In the genomic region with DNA sequence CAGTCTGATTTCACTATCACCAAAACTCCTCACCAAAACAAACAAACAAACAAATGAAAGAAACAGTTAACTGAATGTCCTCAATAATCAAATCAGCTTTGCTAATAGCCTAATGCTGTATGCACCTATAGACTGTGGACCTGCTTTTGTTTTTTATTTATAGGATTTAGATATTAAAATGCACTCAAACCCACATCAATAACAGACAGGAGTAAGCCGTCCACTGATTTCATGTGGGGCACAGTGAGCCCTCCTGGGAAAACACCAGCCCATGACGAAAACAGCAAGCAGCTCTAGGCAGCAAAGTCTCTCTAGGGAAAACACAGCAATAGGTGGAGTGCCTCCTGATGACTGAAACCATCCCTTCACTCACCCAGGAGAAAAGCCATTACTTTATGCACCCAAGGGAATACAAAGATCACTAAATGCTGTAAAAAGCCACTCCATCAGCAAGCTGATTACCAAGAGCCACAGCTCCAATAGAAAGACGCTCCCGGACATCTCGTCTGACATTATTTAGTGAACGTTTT, we compare ENCODE assay signal across 10 cellular contexts. TPM values are rescaled to one million over a fixed set of nuclear protein-coding genes. Genes with fewer than 3 reads are reported as not detected.
DNase-seq lines count a peak whose midpoint lies in the region; ATAC-seq and TF ChIP-seq lines count a peak whose summit lies in the region.
"Had no signal": no experiment of that assay in that cellular context is flagged by ENCODE, and none has a peak within 500 bp of the region (broad histone marks: within the 10 kb centered on the region; RNA-seq: fewer than 3 reads in every experiment).

No MANE protein-coding gene starts in this region.

- H3K79me2 ChIP-seq in Karpas-422 (ENCODE audit: low read length) = peaks cover 61% of the 10 kb centered on the region

- peak overlapping the region; percentile 22 for H3K4me2 ChIP-seq in Karpas-422 (ENCODE audit: low read depth, low read length, poor library complexity, severe bottlenecking)

- peaks cover 15% of the 10 kb centered on the region for H3K4me1 ChIP-seq in Karpas-422 (ENCODE audit: low read length)
- H3K4me1 ChIP-seq: upper lobe of right lung had no signal

- H3K4me3 ChIP-seq in Karpas-422 (ENCODE audit: low read length) = no peak overlapping the region
- H3K4me3 ChIP-seq: HAP-1, upper lobe of right lung had no signal

- H3K4me1 Mint-ChIP-seq in naive B cell = peaks cover 5 to 8% (median 6%) of the 10 kb centered on the region in 3 donors

- peak overlapping the region; percentile 44; the same call in 1 of the 2 replicates for H3K27ac ChIP-seq in Karpas-422 (ENCODE audit: low read length)
- H3K27ac ChIP-seq: upper lobe of right lung had no signal

- ATAC-seq in SK-N-SH treated with all-trans-retinoic acid at 6 μM for 48 hours (peak; percentile 13; the same call in 2 of the 3 replicates), naive B cell (ENCODE audit: low read depth in 2 of 2) (peak; percentile 27 to 48), HG03097 (IDR thresholded peaks at IDR 0.05; ENCODE audit: low FRiP score, unreplicated experiment) (no peak)

- H3K9me2 ChIP-seq in Karpas-422 (replicated peaks; ENCODE audit: insufficient read depth, low read length) = no peaks in the 10 kb centered on the region

- H3K9me3 Mint-ChIP-seq in naive B cell = no peaks in the 10 kb centered on the region

- H3K27ac Mint-ChIP-seq in naive B cell = peak overlapping the region in 2 of 6 donors; percentile 11 to 44

- no peak overlapping the region for H3K4me3 Mint-ChIP-seq in naive B cell

- peaks cover 4% of the 10 kb centered on the region; the same call in 1 of the 2 replicates for H3K36me3 ChIP-seq in Karpas-422 (ENCODE audit: insufficient read depth, low read length)

- H2AFZ ChIP-seq in Karpas-422 (ENCODE audit: low read length) = no peak overlapping the region

- no peaks in the 10 kb centered on the region for H3K9me3 ChIP-seq in Karpas-422 (ENCODE audit: low read length)
- H3K9me3 ChIP-seq: HAP-1, upper lobe of right lung had no signal

- no peaks in the 10 kb centered on the region for H4K20me1 ChIP-seq in Karpas-422 (ENCODE audit: insufficient read depth, low read depth, low read length)

- DNase-seq in D341Med (ENCODE audit: low spot score) (peak; percentile 72), Karpas-422 (peak; percentile 61), naive B cell (no peak), NCI-H524 (lab: John Stamatoyannopoulos, UW) (no peak), OCI-M2 (lab: John Stamatoyannopoulos, UW; ENCODE audit: unreplicated experiment) (no peak), NCI-H2029 (lab: John Stamatoyannopoulos, UW) (no peak)
- DNase-seq: upper lobe of right lung had no signal

- no peaks in the 10 kb centered on the region for H3K27me3 Mint-ChIP-seq in naive B cell

- peaks cover 6 to 7% of the 10 kb centered on the region in 2 donors for H3K36me3 Mint-ChIP-seq in naive B cell

- H3K27me3 ChIP-seq in Karpas-422 (ENCODE audit: low read length) = no peaks in the 10 kb centered on the region
- H3K27me3 ChIP-seq: upper lobe of right lung had no signal

- no peak overlapping the region for H3K9ac ChIP-seq in Karpas-422 (ENCODE audit: low read length)

TF ChIP-seq in SK-N-SH treated with all-trans-retinoic acid at 6 μM for 48 hours, 23 proteins besides CTCF, POLR2A, EP300 and RAD21:
- TF ChIP-seq CSDC2 (CRISPR knock-in tag; IDR thresholded peaks at IDR 0.05) = no peak
- TF ChIP-seq PPARA (CRISPR knock-in tag; IDR thresholded peaks at IDR 0.05; ENCODE audit: borderline replicate concordance) = no peak
- TF ChIP-seq, protein P1, sequence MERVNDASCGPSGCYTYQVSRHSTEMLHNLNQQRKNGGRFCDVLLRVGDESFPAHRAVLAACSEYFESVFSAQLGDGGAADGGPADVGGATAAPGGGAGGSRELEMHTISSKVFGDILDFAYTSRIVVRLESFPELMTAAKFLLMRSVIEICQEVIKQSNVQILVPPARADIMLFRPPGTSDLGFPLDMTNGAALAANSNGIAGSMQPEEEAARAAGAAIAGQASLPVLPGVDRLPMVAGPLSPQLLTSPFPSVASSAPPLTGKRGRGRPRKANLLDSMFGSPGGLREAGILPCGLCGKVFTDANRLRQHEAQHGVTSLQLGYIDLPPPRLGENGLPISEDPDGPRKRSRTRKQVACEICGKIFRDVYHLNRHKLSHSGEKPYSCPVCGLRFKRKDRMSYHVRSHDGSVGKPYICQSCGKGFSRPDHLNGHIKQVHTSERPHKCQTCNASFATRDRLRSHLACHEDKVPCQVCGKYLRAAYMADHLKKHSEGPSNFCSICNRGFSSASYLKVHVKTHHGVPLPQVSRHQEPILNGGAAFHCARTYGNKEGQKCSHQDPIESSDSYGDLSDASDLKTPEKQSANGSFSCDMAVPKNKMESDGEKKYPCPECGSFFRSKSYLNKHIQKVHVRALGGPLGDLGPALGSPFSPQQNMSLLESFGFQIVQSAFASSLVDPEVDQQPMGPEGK (CRISPR knock-in tag; IDR thresholded peaks at IDR 0.05; ENCODE audit: borderline replicate concordance) = no peak
- no peak for TF ChIP-seq ARNTL (CRISPR knock-in tag; IDR thresholded peaks at IDR 0.05; ENCODE audit: borderline replicate concordance, low read depth)
- TF ChIP-seq OSR1 (CRISPR knock-in tag; IDR thresholded peaks at IDR 0.05) = no peak
- no peak for TF ChIP-seq GLIS3 (CRISPR knock-in tag; IDR thresholded peaks at IDR 0.05)
- TF ChIP-seq SNAI2 (CRISPR knock-in tag; IDR thresholded peaks at IDR 0.05) = no peak
- TF ChIP-seq ZFP3 (CRISPR knock-in tag; IDR thresholded peaks at IDR 0.05) = no peak
- TF ChIP-seq TCF4 (CRISPR knock-in tag; IDR thresholded peaks at IDR 0.05; ENCODE audit: borderline replicate concordance) = no peak
- no peak for TF ChIP-seq POU6F1 (CRISPR knock-in tag; IDR thresholded peaks at IDR 0.05; ENCODE audit: borderline replicate concordance, low read depth)
- TF ChIP-seq ISL1 (CRISPR knock-in tag; IDR thresholded peaks at IDR 0.05) = no peak
- no peak for TF ChIP-seq ZC3H10 (CRISPR knock-in tag; IDR thresholded peaks at IDR 0.05)
- TF ChIP-seq ESRRG (CRISPR knock-in tag; IDR thresholded peaks at IDR 0.05) = no peak
- TF ChIP-seq, protein P2, sequence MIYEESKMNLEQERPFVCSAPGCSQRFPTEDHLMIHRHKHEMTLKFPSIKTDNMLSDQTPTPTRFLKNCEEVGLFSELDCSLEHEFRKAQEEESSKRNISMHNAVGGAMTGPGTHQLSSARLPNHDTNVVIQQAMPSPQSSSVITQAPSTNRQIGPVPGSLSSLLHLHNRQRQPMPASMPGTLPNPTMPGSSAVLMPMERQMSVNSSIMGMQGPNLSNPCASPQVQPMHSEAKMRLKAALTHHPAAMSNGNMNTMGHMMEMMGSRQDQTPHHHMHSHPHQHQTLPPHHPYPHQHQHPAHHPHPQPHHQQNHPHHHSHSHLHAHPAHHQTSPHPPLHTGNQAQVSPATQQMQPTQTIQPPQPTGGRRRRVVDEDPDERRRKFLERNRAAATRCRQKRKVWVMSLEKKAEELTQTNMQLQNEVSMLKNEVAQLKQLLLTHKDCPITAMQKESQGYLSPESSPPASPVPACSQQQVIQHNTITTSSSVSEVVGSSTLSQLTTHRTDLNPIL (CRISPR knock-in tag; IDR thresholded peaks at IDR 0.05; ENCODE audit: low read depth) = no peak
- TF ChIP-seq CSRNP3 (CRISPR knock-in tag; IDR thresholded peaks at IDR 0.05) = no peak
- no peak for TF ChIP-seq BACH2 (CRISPR knock-in tag; IDR thresholded peaks at IDR 0.05; ENCODE audit: borderline replicate concordance)
- TF ChIP-seq ZNF70 (CRISPR knock-in tag; IDR thresholded peaks at IDR 0.05) = no peak
- TF ChIP-seq ZNF8 (CRISPR knock-in tag; IDR thresholded peaks at IDR 0.05) = no peak

RNA-seq across cellular contexts. Expression of gene ANKFY1, which starts 47.8 kb away (rescaled TPM):
- 24.1 and 34.4 TPM in 2 replicates for total RNA-seq in Karpas-422 (2014; rRNA removed; shearing (Covaris generic); ENCODE audit: low replicate concordance)
- 10 to 100 TPM in 2 of 6 donors, 1 to 10 TPM in 4; 6.3 to 13.3 (median 8.3) TPM for polyA plus RNA-seq in naive B cell (ENCODE audit: low read depth in 6 of 6)

Comparison
In these comparisons a context has a peak if more than half of its experiments do, and no peak if none do; other contexts are left out.
1. DNase-seq: peak in D341Med (single experiment) and Karpas-422 (single experiment); none in naive B cell (single experiment), NCI-H524 (0 of 2), OCI-M2 (single experiment) and NCI-H2029 (single experiment).